In the genomic region with DNA sequence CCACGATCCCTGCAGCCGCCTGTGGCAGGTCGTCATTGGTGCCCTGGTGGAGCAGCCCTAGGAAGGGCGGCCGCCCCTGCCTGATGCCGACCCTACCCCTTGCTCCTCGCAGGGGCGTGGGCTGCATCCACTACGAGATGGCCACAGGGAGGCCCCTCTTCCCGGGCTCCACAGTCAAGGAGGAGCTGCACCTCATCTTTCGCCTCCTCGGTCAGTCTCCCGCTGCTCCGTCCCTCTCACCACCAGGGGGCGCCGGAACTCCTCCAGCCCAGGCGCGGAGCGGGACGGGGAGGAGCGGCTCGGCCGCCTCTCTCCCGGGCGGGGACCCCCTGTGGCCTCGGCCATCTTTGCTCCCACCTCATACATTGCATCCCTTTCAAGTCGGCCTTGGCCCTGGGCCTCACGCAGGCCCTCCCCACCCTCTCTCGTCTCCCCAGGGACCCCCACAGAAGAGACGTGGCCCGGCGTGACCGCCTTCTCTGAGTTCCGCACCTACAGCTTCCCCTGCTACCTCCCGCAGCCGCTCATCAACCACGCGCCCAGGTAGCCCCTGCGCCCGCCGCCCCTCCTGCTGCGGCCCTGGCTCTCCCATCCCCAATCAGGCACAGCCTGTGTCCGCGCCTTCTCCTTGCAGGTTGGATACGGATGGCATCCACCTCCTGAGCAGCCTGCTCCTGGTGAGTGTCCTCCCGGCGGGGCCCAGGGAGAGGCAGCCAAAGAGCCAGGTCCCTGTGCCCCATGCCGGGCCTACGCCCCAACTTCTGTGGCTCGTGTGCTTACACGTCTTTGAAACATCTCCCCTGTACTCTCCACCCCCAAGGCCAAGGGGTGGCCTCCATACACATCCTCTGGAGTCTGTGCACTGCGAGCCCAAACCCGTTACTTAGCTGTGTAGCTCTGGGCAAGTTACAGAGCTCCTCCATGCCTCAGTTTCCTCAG, we compare ENCODE assay signal across 9 cellular contexts. TPM values are rescaled to one million over a fixed set of nuclear protein-coding genes. Genes with fewer than 3 reads are reported as not detected.
DNase-seq lines count a peak whose midpoint lies in the region; ATAC-seq and TF ChIP-seq lines count a peak whose summit lies in the region.
"Had no signal": no experiment of that assay in that cellular context is flagged by ENCODE, and none has a peak within 500 bp of the region (broad histone marks: within the 10 kb centered on the region; RNA-seq: fewer than 3 reads in every experiment).

No MANE protein-coding gene starts in this region.

- peak overlapping the region; percentile 60 for H3K4me3 ChIP-seq in PC-3 (ENCODE audit: low read length)

- H3K4me1 Mint-ChIP-seq in nephron: peaks cover 12% of the 10 kb centered on the region

- H3K27ac ChIP-seq in PC-3 (ENCODE audit: low read length): no peak overlapping the region

- H4K20me1 ChIP-seq in PC-3 (ENCODE audit: low read length): no peaks in the 10 kb centered on the region

- peaks cover 19% of the 10 kb centered on the region for H3K27me3 Mint-ChIP-seq in nephron (ENCODE audit: low read depth)

- no peak overlapping the region for H3K27ac Mint-ChIP-seq in nephron

- peaks cover 12% of the 10 kb centered on the region for H3K4me1 ChIP-seq in PC-3 (ENCODE audit: insufficient read depth, low read length)

- H3K9me3 ChIP-seq in PC-3 (ENCODE audit: low read length): no peaks in the 10 kb centered on the region

- H3K4me3 Mint-ChIP-seq in nephron: peak overlapping the region in 1 of 3 experiments; percentile 18

- no peaks in the 10 kb centered on the region for H3K36me3 ChIP-seq in PC-3 (ENCODE audit: low read depth, low read length)

- POLR2A ChIA-PET in PC-3 (lab: Charles Lee; ENCODE audit: unreplicated experiment): no interaction called here

- no peaks in the 10 kb centered on the region for H3F3A ChIP-seq in PC-3 (ENCODE audit: low read length, unreplicated experiment)

- CTCF ChIA-PET in PC-3 (lab: Charles Lee): interaction anchor here (0.6 to 1.7 kb wide), 8 partner anchors 8 to 182 kb away, joined by 3 to 32 read pairs (median 6); a partner anchor contains a TSS

- ATAC-seq in HG03442 (IDR thresholded peaks at IDR 0.05; ENCODE audit: unreplicated experiment) (peak; percentile 64), PC-3 (peak; percentile 94), GM21360 (IDR thresholded peaks at IDR 0.05; ENCODE audit: unreplicated experiment) (no peak)

- no peaks in the 10 kb centered on the region for H3K27me3 ChIP-seq in PC-3 (ENCODE audit: low read length)

- peak overlapping the region; percentile 47 for H3K9ac ChIP-seq in PC-3 (ENCODE audit: low read length)

- no TSS peak for BruUV-seq in PC-3 (replicated peaks; lab: Mats Ljungman, UMichigan)

- no peaks in the 10 kb centered on the region for H3K9me2 ChIP-seq in PC-3 (replicated peaks; ENCODE audit: low read length)

- intact Hi-C loops in PC-3 (cut with micrococcal nuclease): loop anchor here (1.0 to 2.0 kb wide), 6 partner anchors 14 to 182 kb away; a partner anchor contains a TSS

- H3K4me2 ChIP-seq in PC-3 (ENCODE audit: low read length): peak overlapping the region; percentile 79

- H3K36me3 Mint-ChIP-seq in nephron (ENCODE audit: low read depth): peaks cover 13% of the 10 kb centered on the region

- H2AFZ ChIP-seq in PC-3 (ENCODE audit: low read length): peak overlapping the region; percentile 86

- TF ChIP-seq CTCF in PC-3 (conservative IDR thresholded peaks at IDR 0.05; ENCODE audit: low read depth, low read length) (peak; percentile 97), nephron (IDR thresholded peaks at IDR 0.05; ENCODE audit: unreplicated experiment in 3 of 3) (peak; percentile 91 to 96 (median 95))

- peak; percentile 72 for DNase-seq in EH (ENCODE audit: low read depth)
- peak; percentile 92 for DNase-seq in PC-3
- DNase-seq in activated T-cell treated with anti-CD3 and anti-CD28 coated beads, Interleukin-2, amount 50 U/mL, for 48 hours: peak; percentile 90 to 93
- peak; percentile 48 for DNase-seq in fibroblast of gingiva (ENCODE audit: low read depth)
- DNase-seq in stimulated activated naive CD4-positive, alpha-beta T cell treated with Interleukin-2 at 50 U/mL for 16 hours (lab: John Stamatoyannopoulos, UW): peak; percentile 72

- no peaks in the 10 kb centered on the region for H3K9me3 Mint-ChIP-seq in nephron

- H3K79me2 ChIP-seq in PC-3 (ENCODE audit: low read length): no peaks in the 10 kb centered on the region

RNA-seq across cellular contexts. Expression of a gene that starts 24.7 kb away (rescaled TPM):
- 13.2 and 16.4 TPM in 2 replicates for total RNA-seq in PC-3 (2014; rRNA removed)
- total RNA-seq: pulmonary artery endothelial cell had no signal
